8 cellular contexts compared by ENCODE assay signal in the genomic region with DNA sequence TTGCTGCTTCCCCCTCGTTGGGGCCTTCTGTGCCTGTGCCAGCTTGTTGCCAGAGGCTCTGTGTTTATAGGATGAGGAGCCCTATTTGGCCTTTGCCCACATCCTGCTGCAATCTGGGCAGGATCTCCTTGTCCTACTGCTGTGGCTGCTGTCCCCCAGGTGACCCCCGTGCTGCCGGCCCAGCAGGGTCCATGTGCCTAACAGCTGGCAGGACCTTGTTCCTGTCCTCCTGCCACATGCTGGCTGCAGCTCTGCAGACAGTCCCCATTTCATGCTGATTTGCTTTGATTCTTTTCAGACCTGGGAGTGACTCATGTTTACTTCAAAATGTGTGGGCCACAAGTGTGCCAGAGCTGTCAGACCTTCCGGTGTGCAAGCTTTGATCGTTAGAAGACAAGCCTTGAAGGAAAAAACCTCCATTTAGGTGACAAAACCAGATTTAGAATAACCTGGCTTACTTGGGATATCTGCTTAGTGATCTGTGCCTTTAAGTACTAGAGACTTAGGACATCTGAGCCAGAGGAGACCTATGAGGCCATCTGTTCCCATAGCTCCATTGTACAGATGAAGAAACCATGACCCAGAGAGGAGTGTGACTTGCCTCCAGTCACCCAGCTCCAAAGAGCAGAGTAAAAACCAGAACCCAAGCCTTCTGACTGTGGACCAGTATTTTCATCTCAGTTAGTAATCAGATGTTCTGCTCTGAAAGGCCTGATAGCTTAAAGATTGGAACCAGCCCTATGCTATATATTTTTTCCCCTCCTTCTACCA.
DNase-seq lines count a peak whose midpoint lies in the region; ATAC-seq and TF ChIP-seq lines count a peak whose summit lies in the region.

No MANE protein-coding gene starts in this region.

- H3K4me3 ChIP-seq in HEK293 (ENCODE audit: low read depth, low read length) (no peak overlapping the region), foreskin fibroblast (ENCODE audit: low read depth in 1 of 2, low read length in 2 of 2) (no peak overlapping the region)

- H3K9me3 ChIP-seq in HEK293 (ENCODE audit: control insufficient read depth, insufficient read depth, low read depth, low read length): no peaks in the 10 kb centered on the region

- H3K4me1 ChIP-seq in HEK293 (ENCODE audit: control insufficient read depth, insufficient read depth, low read length): no peaks in the 10 kb centered on the region

- DNase-seq in activated T-cell treated with anti-CD3 and anti-CD28 coated beads, Interleukin-2, amount 50 U/mL, for 48 hours: peak; percentile 53 to 55
- DNase-seq in foreskin fibroblast: peak; percentile 75 to 78
- DNase-seq in stimulated activated CD4-positive, alpha-beta T cell treated with anti-CD3 and anti-CD28 coated beads, Interleukin-12 subunit alpha, Interleukin-12 subunit beta, amount 100 ng/mL, for 4 hours: peak; percentile 9
- DNase-seq in NOMO-1 (lab: John Stamatoyannopoulos, UW; ENCODE audit: unreplicated experiment in 2 of 2): no peak

- CTCF ChIA-PET in HEK293 (lab: Yijun Ruan, JAX): interaction anchor here (0.5 to 1.5 kb wide), 8 partner anchors 9 to 468 kb away, joined by 3 to 4 read pairs (median 3); no protein-coding TSS in a partner anchor

- H3K36me3 ChIP-seq in HEK293 (ENCODE audit: control insufficient read depth in 2 of 2, insufficient read depth in 1 of 2, low read length in 2 of 2): no peaks in the 10 kb centered on the region

- ATAC-seq in HG03432 (IDR thresholded peaks at IDR 0.05; ENCODE audit: unreplicated experiment): no peak
- no peak for ATAC-seq in HG02852 (IDR thresholded peaks at IDR 0.05; ENCODE audit: unreplicated experiment)
- no peak for ATAC-seq in GM21576 (IDR thresholded peaks at IDR 0.05; ENCODE audit: unreplicated experiment)

- H3K27ac ChIP-seq in HEK293 (ENCODE audit: extremely low read depth, low read depth, low read length): no peak overlapping the region

- POLR2A ChIA-PET in HEK293 (lab: Yijun Ruan, JAX): interaction anchor here (1.9 kb wide), 1 partner anchor 11 kb away, joined by 5 read pairs; a partner anchor contains a TSS

- TF ChIP-seq CTCF in HEK293 (tag by site-specific recombination; IDR thresholded peaks at IDR 0.05) (no peak), foreskin fibroblast (IDR thresholded peaks at IDR 0.05; ENCODE audit: low read depth, low read length) (no peak)

TF ChIP-seq in HEK293, 187 proteins besides CTCF, POLR2A, EP300 and RAD21:
- TF ChIP-seq ZNF19 (tag by site-specific recombination; IDR thresholded peaks at IDR 0.05; ENCODE audit: low read depth) (no peak), ZNF211 (tag by site-specific recombination; IDR thresholded peaks at IDR 0.05; ENCODE audit: low read depth) (no peak), ZIC2 (tag by site-specific recombination; IDR thresholded peaks at IDR 0.05) (peak; percentile 97)

Comparison
In these comparisons a context has a peak if more than half of its experiments do, and no peak if none do; other contexts are left out.
1. DNase-seq: peak in activated T-cell treated with anti-CD3 and anti-CD28 coated beads, Interleukin-2, amount 50 U/mL, for 48 hours (2 of 2), foreskin fibroblast (2 of 2) and stimulated activated CD4-positive, alpha-beta T cell treated with anti-CD3 and anti-CD28 coated beads, Interleukin-12 subunit alpha, Interleukin-12 subunit beta, amount 100 ng/mL, for 4 hours (single experiment); none in NOMO-1 (0 of 2).